Comparison of ENCODE assay signal across 18 cellular contexts in the genomic region with DNA sequence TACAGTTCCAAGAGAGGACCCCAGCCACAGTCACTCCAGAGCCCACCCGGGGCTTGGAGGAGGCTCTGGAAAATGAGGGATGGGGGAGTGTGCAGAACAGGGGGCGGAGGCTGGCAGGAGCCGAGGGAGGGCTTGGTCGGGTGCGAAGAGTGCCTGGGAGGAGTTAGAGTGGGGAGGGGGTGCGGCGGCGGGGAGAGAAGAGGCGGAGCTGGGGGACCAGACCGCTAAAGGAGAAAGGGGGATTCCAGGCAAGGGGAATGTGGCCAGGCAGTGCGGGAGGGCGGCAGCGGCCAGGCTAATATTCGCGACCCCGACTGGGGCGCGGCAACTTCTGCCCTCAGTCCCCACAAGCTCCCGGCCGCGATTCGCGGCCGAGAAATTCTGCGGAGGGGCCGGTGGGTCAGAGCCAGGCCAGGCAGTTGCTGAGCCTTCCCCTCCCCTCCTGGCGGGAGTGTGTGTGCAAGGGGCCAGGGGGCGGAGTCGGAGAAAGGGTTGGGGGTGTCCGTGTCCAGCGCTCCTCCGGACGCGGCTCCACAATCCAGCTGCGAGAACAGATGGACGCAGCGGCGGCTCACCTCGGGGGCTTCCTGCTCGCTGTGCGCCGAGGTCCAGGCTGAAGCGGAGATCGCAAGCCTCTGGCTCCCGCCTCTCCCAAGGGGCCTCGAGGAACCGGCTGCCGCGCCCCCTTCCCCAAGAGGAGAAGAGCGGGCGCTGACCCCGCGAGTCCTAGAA. TPM values are rescaled to one million over a fixed set of nuclear protein-coding genes. Genes with fewer than 3 reads are reported as not detected.
DNase-seq lines count a peak whose midpoint lies in the region; TF ChIP-seq lines count a peak whose summit lies in the region.
"Had no signal": no experiment of that assay in that cellular context is flagged by ENCODE, and none has a peak within 500 bp of the region (broad histone marks: within the 10 kb centered on the region; RNA-seq: fewer than 3 reads in every experiment).

No MANE protein-coding gene starts in this region.

- 0 to 1% methylated on average over 42 to 50 of the region's 53 CpGs for WGBS in testis, 2 donors

- no peak overlapping the region for H3K27ac ChIP-seq in testis

- peak overlapping the region; percentile 61 for H3K4me3 ChIP-seq in BE2C (ENCODE audit: low read depth, low read length)
- no peak overlapping the region for H3K4me3 ChIP-seq in testis

- DNase-seq in BE2C: peak; percentile 70
- DNase-seq in NCI-H146 (lab: John Stamatoyannopoulos, UW): peak; percentile 57
- DNase-seq in chondrocyte (ENCODE audit: low spot score): peak; percentile 86
- peak; percentile 52 for DNase-seq in neural crest cell (ENCODE audit: low read depth, low spot score)
- no peak for DNase-seq in amygdala (lab: John Stamatoyannopoulos, UW)
- no peak for DNase-seq in islet precursor cell
- no peak for DNase-seq in NCI-H524 (lab: John Stamatoyannopoulos, UW)
- no peak for DNase-seq in testis
- DNase-seq: activated CD4-positive, alpha-beta memory T cell treated with anti-CD3 and anti-CD28 coated beads, Interleukin-2, amount 10 ng/mL, durations not matched to agents 7 days and 5 days; C1 segment of cervical spinal cord; dermis blood vessel endothelial cell; foreskin melanocyte; KBM-7; left ventricle myocardium superior; SW 1271 had no signal

- H3K9me3 ChIP-seq in BE2C (no peaks in the 10 kb centered on the region), testis (no peaks in the 10 kb centered on the region)

- H3K36me3 ChIP-seq in BE2C: no peaks in the 10 kb centered on the region
- H3K36me3 ChIP-seq in testis (ENCODE audit: low read depth, missing control alignments): no peaks in the 10 kb centered on the region

- TF ChIP-seq POLR2A in testis (IDR thresholded peaks at IDR 0.05): no peak

- H3K4me1 Mint-ChIP-seq in chondrocyte (ENCODE audit: low read depth): peaks cover 20% of the 10 kb centered on the region
- H3K4me1 Mint-ChIP-seq in neural crest cell: peaks cover 39% of the 10 kb centered on the region

- no peak for TF ChIP-seq CTCF in BE2C (IDR thresholded peaks at IDR 0.05; ENCODE audit: low read depth, low read length)
- TF ChIP-seq CTCF in chondrocyte (IDR thresholded peaks at IDR 0.05): no peak
- TF ChIP-seq CTCF in neural crest cell (conservative IDR thresholded peaks at IDR 0.05): no peak
- TF ChIP-seq CTCF in testis (IDR thresholded peaks at IDR 0.05): no peak

- H3K36me3 Mint-ChIP-seq in chondrocyte (ENCODE audit: low read depth) (peaks cover 4% of the 10 kb centered on the region), neural crest cell (ENCODE audit: low read depth) (peaks cover 6% of the 10 kb centered on the region)
- H3K36me3 Mint-ChIP-seq: activated naive CD4-positive, alpha-beta T cell treated with anti-CD3 and anti-CD28 coated beads, Interleukin-2, amount 50 U/mL, for 24 hours had no signal

- H3K27ac Mint-ChIP-seq in chondrocyte (ENCODE audit: unreplicated experiment): no peak overlapping the region
- no peak overlapping the region for H3K27ac Mint-ChIP-seq in neural crest cell (ENCODE audit: unreplicated experiment)
- H3K27ac Mint-ChIP-seq: activated naive CD4-positive, alpha-beta T cell treated with anti-CD3 and anti-CD28 coated beads, Interleukin-2, amount 50 U/mL, for 24 hours had no signal

- H3K4me1 ChIP-seq in BE2C: peaks cover 13% of the 10 kb centered on the region
- peaks cover 5% of the 10 kb centered on the region for H3K4me1 ChIP-seq in testis

- H3K27me3 Mint-ChIP-seq in chondrocyte (ENCODE audit: low read depth): peaks cover 65% of the 10 kb centered on the region
- H3K27me3 Mint-ChIP-seq in neural crest cell (ENCODE audit: low read depth): peaks cover 92% of the 10 kb centered on the region

- intact Hi-C loops in testis (cut with DNase I; ENCODE audit: low total_unique reads): no loop called here

- H3K27me3 ChIP-seq in BE2C (peaks cover 6% of the 10 kb centered on the region; the same call in 1 of the 2 replicates), testis (no peaks in the 10 kb centered on the region)

- no peaks in the 10 kb centered on the region for H3K9me3 Mint-ChIP-seq in chondrocyte (ENCODE audit: low read depth)
- H3K9me3 Mint-ChIP-seq in neural crest cell: no peaks in the 10 kb centered on the region
- H3K9me3 Mint-ChIP-seq: activated CD4-positive, alpha-beta memory T cell treated with anti-CD3 and anti-CD28 coated beads, Interleukin-2, amount 10 ng/mL, durations not matched to agents 7 days and 5 days had no signal

- H3K4me3 Mint-ChIP-seq in chondrocyte (ENCODE audit: unreplicated experiment) (peak overlapping the region; percentile 31), neural crest cell (peak overlapping the region; percentile 82)
- H3K4me3 Mint-ChIP-seq: activated CD4-positive, alpha-beta memory T cell treated with anti-CD3 and anti-CD28 coated beads, Interleukin-2, amount 10 ng/mL, durations not matched to agents 7 days and 5 days; activated naive CD4-positive, alpha-beta T cell treated with anti-CD3 and anti-CD28 coated beads, Interleukin-2, amount 50 U/mL, for 24 hours had no signal

RNA-seq across cellular contexts. Expression of gene SLC18A3, which starts 0.7 kb away (rescaled TPM):
- polyA plus RNA-seq in BE2C (2012; ENCODE audit: insufficient read depth, insufficient read length, low read depth): 16.5 TPM
- total RNA-seq in chondrocyte (not detected in 3 replicates), neural crest cell (16.7 and 17.9 TPM in 2 replicates), testis (not detected)
- not detected for polyA plus RNA-seq in testis (ENCODE audit: insufficient read depth, low read depth, low replicate concordance)
- total RNA-seq: activated CD4-positive, alpha-beta memory T cell treated with anti-CD3 and anti-CD28 coated beads, Interleukin-2, amount 10 ng/mL, durations not matched to agents 7 days and 5 days; dermis blood vessel endothelial cell; left ventricle myocardium superior; NCI-H460; ureter had no signal

RNA-seq across cellular contexts. Expression of gene CHAT, which starts 4.4 kb away (rescaled TPM):
- polyA plus RNA-seq in BE2C (2012; ENCODE audit: insufficient read depth, insufficient read length, low read depth): 0.62 TPM
- total RNA-seq in chondrocyte (not detected in 3 replicates), neural crest cell (2.7 and 3.3 TPM in 2 replicates), testis (1 to 10 TPM in 1 of 2 donors, under 1 TPM in 1; 0.93 to 1.7 TPM)
- 0.75 TPM for polyA plus RNA-seq in testis (ENCODE audit: insufficient read depth, low read depth, low replicate concordance)
- total RNA-seq: activated CD4-positive, alpha-beta memory T cell treated with anti-CD3 and anti-CD28 coated beads, Interleukin-2, amount 10 ng/mL, durations not matched to agents 7 days and 5 days; dermis blood vessel endothelial cell; left ventricle myocardium superior; NCI-H460; ureter had no signal

Comparison
In these comparisons a context has a peak if more than half of its experiments do, and no peak if none do; other contexts are left out.
1. DNase-seq: peak in BE2C (single experiment), NCI-H146 (single experiment), chondrocyte (single experiment) and neural crest cell (single experiment); none in amygdala (0 of 56), islet precursor cell (single experiment), NCI-H524 (0 of 2) and testis (single experiment).
2. RNA of gene SLC18A3, which starts 0.7 kb away (total RNA-seq): 16.7 to 17.9 TPM in neural crest cell; not detected in testis and not detected in chondrocyte; every median in the first group is over 10 times any median in the second.